7 cellular contexts compared by ENCODE assay signal in the genomic region with DNA sequence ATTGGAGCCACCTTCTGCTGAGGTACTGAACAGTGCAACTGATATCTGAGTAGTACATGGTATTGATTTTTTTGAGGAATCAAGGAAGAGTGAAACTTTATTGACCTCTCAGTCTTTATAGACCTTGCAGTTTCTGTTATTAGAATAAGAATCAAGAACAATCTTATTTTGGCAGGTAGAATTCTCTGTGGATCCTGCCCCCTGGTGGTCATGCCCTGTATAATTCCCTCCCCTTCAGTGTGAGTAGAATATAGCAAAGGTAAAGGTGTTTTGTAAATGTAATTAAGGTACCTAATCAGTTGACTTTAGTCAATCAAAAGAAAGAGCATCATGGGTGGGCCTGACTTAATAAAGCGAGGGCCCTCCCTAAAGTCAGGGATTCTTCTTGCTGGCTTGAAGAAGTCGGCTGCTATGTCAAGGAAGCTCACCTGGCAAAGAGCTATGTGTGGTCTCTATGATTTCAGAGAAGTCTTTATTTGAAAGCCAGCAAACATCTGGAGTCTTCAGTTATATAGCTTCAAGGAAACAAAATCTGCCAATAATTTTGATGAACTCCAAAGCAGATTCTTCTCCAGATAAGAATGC.
DNase-seq lines count a peak whose midpoint lies in the region; ATAC-seq and TF ChIP-seq lines count a peak whose summit lies in the region.

No MANE protein-coding gene starts in this region.

- no peaks in the 10 kb centered on the region for H4K20me1 ChIP-seq in H9 (ENCODE audit: control insufficient read depth, insufficient read depth, insufficient read length)

- no peak overlapping the region for H3K56ac ChIP-seq in H9 (ENCODE audit: insufficient read length, low read depth, low read length)

- no peak overlapping the region for H3K4me3 Mint-ChIP-seq in H9
- no peak overlapping the region for H3K4me3 Mint-ChIP-seq in stimulated activated naive CD8-positive, alpha-beta T cell treated with anti-CD3 and anti-CD28 coated beads, Interleukin-15, amount 100 ng/mL, for 72 hours

- ATAC-seq in stimulated activated naive CD8-positive, alpha-beta T cell treated with anti-CD3 and anti-CD28 coated beads, Interleukin-15, amount 100 ng/mL, for 72 hours = no peak
- ATAC-seq in GM21576 (IDR thresholded peaks at IDR 0.05; ENCODE audit: unreplicated experiment) (no peak), GM19397 (IDR thresholded peaks at IDR 0.05; ENCODE audit: unreplicated experiment) (no peak)

- H3K36me3 Mint-ChIP-seq in H9 (ENCODE audit: insufficient read depth in 1 of 3, low read depth in 3 of 3) = 0 out of 7 replicates have a peak, but pooled peaks cover 0 to 3% (median 0%) of the 10 kb centered on the region in 3 experiments

- H3K27me3 Mint-ChIP-seq in H9 (ENCODE audit: low read depth) = peaks cover 2% of the 10 kb centered on the region; the same call in 1 of the 2 replicates
- no peaks in the 10 kb centered on the region for H3K27me3 Mint-ChIP-seq in stimulated activated naive CD8-positive, alpha-beta T cell treated with anti-CD3 and anti-CD28 coated beads, Interleukin-15, amount 100 ng/mL, for 72 hours

- H2BK5ac ChIP-seq in H9 (ENCODE audit: insufficient read length, low read length) = no peak overlapping the region

- DNase-seq in EH (ENCODE audit: low read depth) (peak; percentile 20), H9 (no peak), SK-MEL-5 (ENCODE audit: low read depth, low spot score) (peak; percentile 47), glomerular visceral epithelial cell (ENCODE audit: extremely low spot score) (peak; percentile 7)
- DNase-seq in stimulated activated naive CD8-positive, alpha-beta T cell treated with anti-CD3 and anti-CD28 coated beads, Interleukin-15, amount 100 ng/mL, for 72 hours = peak; percentile 6 to 18

- no peak overlapping the region for H3K27ac ChIP-seq in H9 (ENCODE audit: insufficient read length, low read depth, low read length)

- H3K9me3 ChIP-seq in H9 (ENCODE audit: control insufficient read depth, low read depth, low read length) = no peaks in the 10 kb centered on the region

- H3K79me1 ChIP-seq in H9 (ENCODE audit: insufficient read depth, low read depth, low read length, poor library complexity, severe bottlenecking) = no peaks in the 10 kb centered on the region

- no peak overlapping the region for H3K4me2 ChIP-seq in H9 (ENCODE audit: insufficient read depth, insufficient read length, low read length)

- no peak overlapping the region for H2BK15ac ChIP-seq in H9 (ENCODE audit: low read depth, low read length)

- no peak overlapping the region for H2AK5ac ChIP-seq in H9 (ENCODE audit: insufficient read length, low read length)

- H3K14ac ChIP-seq in H9 (ENCODE audit: insufficient read depth, low read length) = no peak overlapping the region

- no peaks in the 10 kb centered on the region for H3K4me1 ChIP-seq in H9 (ENCODE audit: insufficient read depth, low read length)

- TF ChIP-seq CTCF in H9 (conservative IDR thresholded peaks at IDR 0.05) = peak; percentile 76

- H3K23me2 ChIP-seq in H9 (ENCODE audit: insufficient read length, low read depth, low read length, poor library complexity, severe bottlenecking) = no peaks in the 10 kb centered on the region

- no peak overlapping the region for H2AFZ ChIP-seq in H9 (ENCODE audit: low read length)

- no peak overlapping the region for H3T11ph ChIP-seq in H9 (ENCODE audit: low read length)

- in situ Hi-C loops in SK-MEL-5 (cut with HindIII; ENCODE audit: low pct_unique_long_range_greater_than_20kb, low sequenced_read_pairs) = no loop called here

- H3K9ac ChIP-seq in H9 (ENCODE audit: extremely low read depth, insufficient read length, low read length) = no peak overlapping the region

- H3K27me3 ChIP-seq in H9 (ENCODE audit: insufficient read depth, low read length) = no peaks in the 10 kb centered on the region

- H4K91ac ChIP-seq in H9 (ENCODE audit: insufficient read length, low read depth, low read length) = no peak overlapping the region

- H2BK120ac ChIP-seq in H9 (ENCODE audit: low read depth, low read length, poor library complexity, severe bottlenecking) = no peak overlapping the region

- no peaks in the 10 kb centered on the region for H3K4me1 Mint-ChIP-seq in H9
- no peaks in the 10 kb centered on the region for H3K4me1 Mint-ChIP-seq in stimulated activated naive CD8-positive, alpha-beta T cell treated with anti-CD3 and anti-CD28 coated beads, Interleukin-15, amount 100 ng/mL, for 72 hours

- no peak overlapping the region for H2BK12ac ChIP-seq in H9 (ENCODE audit: insufficient read length, low read depth, low read length)

- H3K18ac ChIP-seq in H9 (ENCODE audit: insufficient read length, low read depth, low read length) = no peak overlapping the region

- no peaks in the 10 kb centered on the region for H3K79me2 ChIP-seq in H9 (ENCODE audit: insufficient read depth, low read length)

- peaks cover 4 to 14% of the 10 kb centered on the region in 2 experiments for H3K9me3 Mint-ChIP-seq in H9
- no peaks in the 10 kb centered on the region for H3K9me3 Mint-ChIP-seq in stimulated activated naive CD8-positive, alpha-beta T cell treated with anti-CD3 and anti-CD28 coated beads, Interleukin-15, amount 100 ng/mL, for 72 hours

- no peak overlapping the region for H2BK20ac ChIP-seq in H9 (ENCODE audit: low read depth, low read length, poor library complexity, severe bottlenecking)

- H3K4ac ChIP-seq in H9 (ENCODE audit: low read depth, low read length) = no peak overlapping the region

- no CpG with 5 or more reads among the region's 2 CpGs for WGBS in H9 (ENCODE audit: extremely low coverage, insufficient read length, low lambda C conversion rate)

- no peak overlapping the region for H4K8ac ChIP-seq in H9 (replicated peaks; ENCODE audit: insufficient read length, low read depth, low read length)

- no peak overlapping the region for H3K23ac ChIP-seq in H9 (ENCODE audit: insufficient read length, low read depth, low read length)

- no peak overlapping the region for H4K5ac ChIP-seq in H9 (ENCODE audit: insufficient read length, low read depth, low read length)

- H3K27ac Mint-ChIP-seq in H9 = no peak overlapping the region
- H3K27ac Mint-ChIP-seq in stimulated activated naive CD8-positive, alpha-beta T cell treated with anti-CD3 and anti-CD28 coated beads, Interleukin-15, amount 100 ng/mL, for 72 hours = no peak overlapping the region
